ENCODE assay signal across 1 cellular context in genomic region chr10:34726862-34727261, GRCh38.
TF ChIP-seq lines count a peak whose summit lies in the region.

No MANE protein-coding gene starts in this region.

TF ChIP-seq in WTC11, 78 proteins besides CTCF, POLR2A, EP300 and RAD21 (continued from another document):
- TF ChIP-seq, protein P1, sequence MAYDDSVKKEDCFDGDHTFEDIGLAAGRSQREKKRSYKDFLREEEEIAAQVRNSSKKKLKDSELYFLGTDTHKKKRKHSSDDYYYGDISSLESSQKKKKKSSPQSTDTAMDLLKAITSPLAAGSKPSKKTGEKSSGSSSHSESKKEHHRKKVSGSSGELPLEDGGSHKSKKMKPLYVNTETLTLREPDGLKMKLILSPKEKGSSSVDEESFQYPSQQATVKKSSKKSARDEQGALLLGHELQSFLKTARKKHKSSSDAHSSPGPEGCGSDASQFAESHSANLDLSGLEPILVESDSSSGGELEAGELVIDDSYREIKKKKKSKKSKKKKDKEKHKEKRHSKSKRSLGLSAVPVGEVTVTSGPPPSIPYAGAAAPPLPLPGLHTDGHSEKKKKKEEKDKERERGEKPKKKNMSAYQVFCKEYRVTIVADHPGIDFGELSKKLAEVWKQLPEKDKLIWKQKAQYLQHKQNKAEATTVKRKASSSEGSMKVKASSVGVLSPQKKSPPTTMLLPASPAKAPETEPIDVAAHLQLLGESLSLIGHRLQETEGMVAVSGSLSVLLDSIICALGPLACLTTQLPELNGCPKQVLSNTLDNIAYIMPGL (CRISPR knock-in tag; IDR thresholded peaks at IDR 0.05): no peak
- TF ChIP-seq, protein P2, sequence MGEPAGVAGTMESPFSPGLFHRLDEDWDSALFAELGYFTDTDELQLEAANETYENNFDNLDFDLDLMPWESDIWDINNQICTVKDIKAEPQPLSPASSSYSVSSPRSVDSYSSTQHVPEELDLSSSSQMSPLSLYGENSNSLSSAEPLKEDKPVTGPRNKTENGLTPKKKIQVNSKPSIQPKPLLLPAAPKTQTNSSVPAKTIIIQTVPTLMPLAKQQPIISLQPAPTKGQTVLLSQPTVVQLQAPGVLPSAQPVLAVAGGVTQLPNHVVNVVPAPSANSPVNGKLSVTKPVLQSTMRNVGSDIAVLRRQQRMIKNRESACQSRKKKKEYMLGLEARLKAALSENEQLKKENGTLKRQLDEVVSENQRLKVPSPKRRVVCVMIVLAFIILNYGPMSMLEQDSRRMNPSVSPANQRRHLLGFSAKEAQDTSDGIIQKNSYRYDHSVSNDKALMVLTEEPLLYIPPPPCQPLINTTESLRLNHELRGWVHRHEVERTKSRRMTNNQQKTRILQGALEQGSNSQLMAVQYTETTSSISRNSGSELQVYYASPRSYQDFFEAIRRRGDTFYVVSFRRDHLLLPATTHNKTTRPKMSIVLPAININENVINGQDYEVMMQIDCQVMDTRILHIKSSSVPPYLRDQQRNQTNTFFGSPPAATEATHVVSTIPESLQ (CRISPR knock-in tag; IDR thresholded peaks at IDR 0.05): no peak
- TF ChIP-seq, protein P3, sequence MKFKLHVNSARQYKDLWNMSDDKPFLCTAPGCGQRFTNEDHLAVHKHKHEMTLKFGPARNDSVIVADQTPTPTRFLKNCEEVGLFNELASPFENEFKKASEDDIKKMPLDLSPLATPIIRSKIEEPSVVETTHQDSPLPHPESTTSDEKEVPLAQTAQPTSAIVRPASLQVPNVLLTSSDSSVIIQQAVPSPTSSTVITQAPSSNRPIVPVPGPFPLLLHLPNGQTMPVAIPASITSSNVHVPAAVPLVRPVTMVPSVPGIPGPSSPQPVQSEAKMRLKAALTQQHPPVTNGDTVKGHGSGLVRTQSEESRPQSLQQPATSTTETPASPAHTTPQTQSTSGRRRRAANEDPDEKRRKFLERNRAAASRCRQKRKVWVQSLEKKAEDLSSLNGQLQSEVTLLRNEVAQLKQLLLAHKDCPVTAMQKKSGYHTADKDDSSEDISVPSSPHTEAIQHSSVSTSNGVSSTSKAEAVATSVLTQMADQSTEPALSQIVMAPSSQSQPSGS (CRISPR knock-in tag; IDR thresholded peaks at IDR 0.05; ENCODE audit: borderline replicate concordance, low read depth): no peak
- no peak for TF ChIP-seq CREB1 (CRISPR knock-in tag; IDR thresholded peaks at IDR 0.05)
